Comparison of ENCODE assay signal across 10 cellular contexts in the genomic region with DNA sequence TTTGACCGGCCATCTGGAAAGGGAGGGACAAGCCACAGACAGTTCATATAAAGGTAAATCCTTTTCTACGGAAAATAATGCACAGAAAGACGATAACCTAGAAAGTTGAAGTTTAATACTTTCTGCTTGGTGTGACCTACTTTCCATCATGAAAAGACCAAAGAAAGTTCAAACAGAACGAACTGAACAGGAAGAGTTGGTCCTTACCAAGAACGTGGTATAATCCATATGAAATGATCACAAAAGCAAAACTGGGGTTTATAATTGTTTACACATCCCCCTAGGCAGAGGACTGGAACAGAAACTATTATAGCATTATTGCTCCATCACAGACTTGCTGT.
DNase-seq lines count a peak whose midpoint lies in the region; TF ChIP-seq lines count a peak whose summit lies in the region.
"Had no signal": no experiment of that assay in that cellular context is flagged by ENCODE, and none has a peak within 500 bp of the region (broad histone marks: within the 10 kb centered on the region; RNA-seq: fewer than 3 reads in every experiment).

No MANE protein-coding gene starts in this region.

- no peak overlapping the region for H3K27ac ChIP-seq in SJCRH30

- H3K27me3 ChIP-seq in SJCRH30 = no peaks in the 10 kb centered on the region

- H3K36me3 ChIP-seq in SJCRH30 = no peaks in the 10 kb centered on the region

- H3K9me3 ChIP-seq in SJCRH30 (replicated peaks) = no peaks in the 10 kb centered on the region

- H3K4me3 ChIP-seq in AG09309 (ENCODE audit: control insufficient read depth, low read depth, low read length) (peak overlapping the region; percentile 18), SJCRH30 (peak overlapping the region; percentile 33), fibroblast of mammary gland (ENCODE audit: control insufficient read depth, low read depth, low read length) (peak overlapping the region; percentile 15), skeletal muscle cell (ENCODE audit: low read depth, low read length) (peak overlapping the region; percentile 3)

- peaks cover 2% of the 10 kb centered on the region; the same call in 1 of the 2 replicates for H3K4me1 ChIP-seq in SJCRH30

- no peak for DNase-seq in AG09309 (ENCODE audit: low read depth)
- no peak for DNase-seq in SJCRH30
- DNase-seq in fibroblast of mammary gland (ENCODE audit: low read depth) = no peak
- DNase-seq in skeletal muscle cell (ENCODE audit: low read depth) = no peak
- no peak for DNase-seq in activated naive CD4-positive, alpha-beta T cell treated with anti-CD3 and anti-CD28 coated beads, Interleukin-2, amount 50 U/mL, for 16 hours
- DNase-seq in activated CD8-positive, alpha-beta memory T cell treated with anti-CD3 and anti-CD28 coated beads, Interleukin-2, amount 50 U/mL, for 4 hours = no peak
- no peak for DNase-seq in HUDEP-2 (lab: John Stamatoyannopoulos, UW; ENCODE audit: unreplicated experiment in 76 of 76)
- DNase-seq in NCI-H524 (lab: John Stamatoyannopoulos, UW) = no peak
- DNase-seq: C1 segment of cervical spinal cord, NCI-H510A treated with DMSO at 0.1 percent for 48 hours had no signal

- no peak for TF ChIP-seq CTCF in AG09309 (IDR thresholded peaks at IDR 0.05; ENCODE audit: control insufficient read depth, insufficient read depth, low read depth, low read length, missing control alignments)
- no peak for TF ChIP-seq CTCF in fibroblast of mammary gland (conservative IDR thresholded peaks at IDR 0.05; ENCODE audit: control insufficient read depth, insufficient read depth, low read depth, low read length)
